ENCODE assay signal across 9 cellular contexts in the genomic region with DNA sequence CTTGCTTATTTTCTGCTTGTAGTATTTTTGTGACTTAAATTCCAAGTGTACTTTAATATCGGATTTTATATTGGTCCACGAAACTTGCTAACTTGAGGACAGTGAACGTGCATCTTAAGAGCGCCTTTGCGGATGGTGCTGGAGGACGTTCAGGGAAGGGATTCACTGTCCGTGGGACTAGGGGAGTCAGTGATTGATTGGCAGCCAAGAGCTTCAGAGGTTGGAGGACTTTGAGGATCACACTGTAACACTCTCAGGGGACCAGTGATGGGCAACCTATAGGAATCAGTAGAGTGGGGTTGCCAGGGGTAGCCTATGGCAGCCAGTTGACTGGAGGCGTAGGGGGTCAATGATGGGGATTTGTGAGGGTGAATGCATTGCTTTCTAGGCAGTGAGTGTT. TPM values are rescaled to one million over a fixed set of nuclear protein-coding genes. Genes with fewer than 3 reads are reported as not detected.
DNase-seq lines count a peak whose midpoint lies in the region; FAIRE-seq and TF ChIP-seq lines count a peak whose summit lies in the region.
"Had no signal": no experiment of that assay in that cellular context is flagged by ENCODE, and none has a peak within 500 bp of the region (broad histone marks: within the 10 kb centered on the region; RNA-seq: fewer than 3 reads in every experiment).

No MANE protein-coding gene starts in this region.

- FAIRE-seq in endothelial cell of umbilical vein (lab: Jason Lieb, UNC): no peak

- H3K9ac ChIP-seq in OCI-LY1 (ENCODE audit: low read length) (peak overlapping the region; percentile 67), endothelial cell of umbilical vein (replicated peaks; ENCODE audit: extremely low read depth, insufficient read depth, low read length) (peak overlapping the region; percentile 81)

- H4K20me1 ChIP-seq in OCI-LY1 (ENCODE audit: insufficient read depth, low read length) (no peaks in the 10 kb centered on the region), endothelial cell of umbilical vein (replicated peaks; ENCODE audit: control insufficient read depth, extremely low read depth, insufficient read depth, low read length) (no peaks in the 10 kb centered on the region)

- no peak for TF ChIP-seq POLR2A in endothelial cell of umbilical vein (IDR thresholded peaks at IDR 0.05; ENCODE audit: low read depth, low read length)

- H3K9me1 ChIP-seq in endothelial cell of umbilical vein (replicated peaks; ENCODE audit: control insufficient read depth, extremely low read depth, insufficient read depth, low read length): no peaks in the 10 kb centered on the region

- intact Hi-C loops in endothelial cell of umbilical vein (cut with micrococcal nuclease): loop anchor here (1.0 to 10.0 kb wide), 3 partner anchors 23 to 177 kb away; no protein-coding TSS in a partner anchor

- H3F3A ChIP-seq in OCI-LY1 (ENCODE audit: insufficient read depth, low read length): no peaks in the 10 kb centered on the region

- H3K9me2 ChIP-seq in OCI-LY1 (ENCODE audit: low read depth, low read length): no peaks in the 10 kb centered on the region

- H3K4me3 ChIP-seq in OCI-LY1 (ENCODE audit: low read depth, low read length, poor library complexity, severe bottlenecking) (peak overlapping the region; percentile 83), endothelial cell of umbilical vein (replicated peaks in 1 of 3; ENCODE audit: insufficient read depth in 1 of 3, low read depth in 1 of 3, low read length in 3 of 3) (peak overlapping the region; percentile 49 to 85 (median 53)), neuron (ENCODE audit: low read length) (peak overlapping the region; percentile 62)

- POLR2A ChIA-PET in endothelial cell of umbilical vein (lab: Charles Lee): no interaction called here

- CTCF ChIA-PET in endothelial cell of umbilical vein (lab: Charles Lee): interaction anchor here (0.9 to 1.4 kb wide), 8 partner anchors 24 to 232 kb away, joined by 3 to 8 read pairs (median 6); no protein-coding TSS in a partner anchor

- H3K36me3 ChIP-seq in OCI-LY1 (ENCODE audit: insufficient read depth, low read length): peaks cover 33% of the 10 kb centered on the region
- H3K36me3 ChIP-seq in endothelial cell of umbilical vein (ENCODE audit: control insufficient read depth in 2 of 2, extremely low read depth in 1 of 2, insufficient read depth in 2 of 2, low read length in 2 of 2): peaks cover 0 to 5% of the 10 kb centered on the region in 2 experiments
- H3K36me3 ChIP-seq in neuron (ENCODE audit: insufficient read depth, low read length): peaks cover 18% of the 10 kb centered on the region

- peak; percentile 9 for DNase-seq in COLO829 (ENCODE audit: low spot score)
- no peak for DNase-seq in endothelial cell of umbilical vein (ENCODE audit: low read depth, low spot score)
- no peak for DNase-seq in stimulated activated CD4-positive, alpha-beta T cell treated with anti-CD3 and anti-CD28 coated beads, Interleukin-15, amount 100 ng/mL, for 24 hours
- DNase-seq in anterior cingulate cortex (lab: John Stamatoyannopoulos, UW): no peak
- DNase-seq in cerebellum (ENCODE audit: low spot score): no peak
- DNase-seq in RPMI8226: no peak

- dilution Hi-C loops in endothelial cell of umbilical vein (cut with MboI; ENCODE audit: extremely low pct_ligation_motif_present, low sequenced_read_pairs): no loop called here

- H3K4me1 ChIP-seq in OCI-LY1 (ENCODE audit: insufficient read depth, low read length, severe bottlenecking) (peaks cover 20% of the 10 kb centered on the region), endothelial cell of umbilical vein (ENCODE audit: control insufficient read depth, extremely low read depth, insufficient read depth, low read length) (peaks cover 33% of the 10 kb centered on the region), neuron (ENCODE audit: insufficient read depth, low read length) (peaks cover 9% of the 10 kb centered on the region)

- TF ChIP-seq CTCF in OCI-LY1 (IDR thresholded peaks at IDR 0.05; ENCODE audit: low read length) (no peak), endothelial cell of umbilical vein (IDR thresholded peaks at IDR 0.05; ENCODE audit: extremely low read depth in 1 of 2, insufficient read depth in 1 of 2, low read depth in 1 of 2, low read length in 2 of 2) (no peak)

- no peaks in the 10 kb centered on the region for H3K27me3 ChIP-seq in OCI-LY1 (ENCODE audit: insufficient read depth, low read length)
- H3K27me3 ChIP-seq in endothelial cell of umbilical vein (ENCODE audit: control insufficient read depth in 2 of 2, insufficient read depth in 2 of 2, low read length in 2 of 2): peaks cover 6 to 23% of the 10 kb centered on the region in 2 experiments
- no peaks in the 10 kb centered on the region for H3K27me3 ChIP-seq in neuron (ENCODE audit: insufficient read depth, low read length)

- H2AFZ ChIP-seq in OCI-LY1 (ENCODE audit: low read length): no peak overlapping the region
- no peak overlapping the region for H2AFZ ChIP-seq in endothelial cell of umbilical vein (ENCODE audit: low read depth, low read length)
- peak overlapping the region; percentile 41 for H2AFZ ChIP-seq in neuron (ENCODE audit: low read depth, low read length)

- H3K27ac ChIP-seq in OCI-LY1 (ENCODE audit: low read depth, low read length, poor library complexity, severe bottlenecking) (no peak overlapping the region), endothelial cell of umbilical vein (ENCODE audit: insufficient read depth, low read depth, low read length) (peak overlapping the region; percentile 95)

- H3K9me3 ChIP-seq in OCI-LY1 (ENCODE audit: low read length): no peaks in the 10 kb centered on the region
- H3K9me3 ChIP-seq in endothelial cell of umbilical vein (replicated peaks; ENCODE audit: control insufficient read depth, insufficient read depth, low read length): no peaks in the 10 kb centered on the region
- H3K9me3 ChIP-seq in neuron (ENCODE audit: low read length): no peaks in the 10 kb centered on the region

- peaks cover 4% of the 10 kb centered on the region; the same call in 1 of the 2 replicates for H3K79me2 ChIP-seq in OCI-LY1 (ENCODE audit: insufficient read depth, low read length)
- H3K79me2 ChIP-seq in endothelial cell of umbilical vein (ENCODE audit: control insufficient read depth, insufficient read depth, low read length): peaks cover 36% of the 10 kb centered on the region

- BruUV-seq in endothelial cell of umbilical vein (replicated peaks; lab: Mats Ljungman, UMichigan): no TSS peak

- peak overlapping the region; percentile 98 for H3K4me2 ChIP-seq in OCI-LY1 (ENCODE audit: low read length)
- H3K4me2 ChIP-seq in endothelial cell of umbilical vein (ENCODE audit: insufficient read depth, low read length): peak overlapping the region; percentile 96

TF ChIP-seq in endothelial cell of umbilical vein, 7 proteins besides CTCF, POLR2A, EP300 and RAD21:
- TF ChIP-seq, protein P1, sequence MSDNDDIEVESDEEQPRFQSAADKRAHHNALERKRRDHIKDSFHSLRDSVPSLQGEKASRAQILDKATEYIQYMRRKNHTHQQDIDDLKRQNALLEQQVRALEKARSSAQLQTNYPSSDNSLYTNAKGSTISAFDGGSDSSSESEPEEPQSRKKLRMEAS (IDR thresholded peaks at IDR 0.05; ENCODE audit: insufficient read depth, insufficient read length): no peak
- no peak for TF ChIP-seq EZH2 (IDR thresholded peaks at IDR 0.05; ENCODE audit: borderline replicate concordance, low read depth, low read length, severe bottlenecking)
- TF ChIP-seq GATA2 (IDR thresholded peaks at IDR 0.05; ENCODE audit: insufficient read depth, insufficient read length, low read depth, low read length): no peak
- no peak for TF ChIP-seq FOS (IDR thresholded peaks at IDR 0.05; ENCODE audit: borderline replicate concordance, insufficient read depth, low read length)
- TF ChIP-seq JUN (IDR thresholded peaks at IDR 0.05; ENCODE audit: borderline replicate concordance, insufficient read depth, insufficient read length, low read depth): no peak
- no peak for TF ChIP-seq POLR2AphosphoS5 (IDR thresholded peaks at IDR 0.05; ENCODE audit: insufficient read depth, low read depth, low read length)
- no peak for TF ChIP-seq MYC (IDR thresholded peaks at IDR 0.05; ENCODE audit: low read depth, low read length)

RNA-seq across cellular contexts. Expression of a gene that starts 0.5 kb away (rescaled TPM):
- total RNA-seq in endothelial cell of umbilical vein: 16.5 and 21.4 TPM in 2 replicates
- 3.8 and 4.9 TPM in 2 replicates for polyA plus RNA-seq in endothelial cell of umbilical vein
- 5.2 and 5.9 TPM in 2 replicates for polyA plus RNA-seq in endothelial cell of umbilical vein (2011; cell fraction: cytosol; rRNA removed)
- polyA plus RNA-seq in endothelial cell of umbilical vein (2011; cell fraction: nucleus; rRNA removed): 24.7 and 27.6 TPM in 2 replicates
- polyA plus RNA-seq in endothelial cell of umbilical vein (2012): 22.4 and 31.8 TPM in 2 replicates
- polyA minus RNA-seq in endothelial cell of umbilical vein: 12.6 and 18.0 TPM in 2 replicates
- 3.1 TPM for polyA minus RNA-seq in endothelial cell of umbilical vein (2011; cell fraction: cytosol; rRNA and poly(A)+ RNA removed)
- 19.1 and 27.7 TPM in 2 replicates for polyA minus RNA-seq in endothelial cell of umbilical vein (2011; cell fraction: nucleus; rRNA and poly(A)+ RNA removed)
- total RNA-seq in cerebellum: 9.0 TPM

RNA-seq across cellular contexts. Expression of a gene that starts 40.1 kb away (rescaled TPM):
- total RNA-seq in endothelial cell of umbilical vein (not detected in 2 replicates), cerebellum (not detected)
- polyA plus RNA-seq in endothelial cell of umbilical vein: not detected in 2 replicates
- not detected in 2 replicates for polyA plus RNA-seq in endothelial cell of umbilical vein (2011; cell fraction: cytosol; rRNA removed)
- not detected in 2 replicates for polyA plus RNA-seq in endothelial cell of umbilical vein (2011; cell fraction: nucleus; rRNA removed)
- polyA plus RNA-seq in endothelial cell of umbilical vein (2012): not detected in 2 replicates
- polyA minus RNA-seq in endothelial cell of umbilical vein: not detected in 2 replicates
- not detected for polyA minus RNA-seq in endothelial cell of umbilical vein (2011; cell fraction: cytosol; rRNA and poly(A)+ RNA removed)
- polyA minus RNA-seq in endothelial cell of umbilical vein (2011; cell fraction: nucleus; rRNA and poly(A)+ RNA removed): not detected in 2 replicates
- total RNA-seq: HT1080 had no signal

RNA-seq across cellular contexts. Expression of a gene that starts 58.6 kb away (rescaled TPM):
- total RNA-seq in endothelial cell of umbilical vein (not detected in 2 replicates), cerebellum (0.27 TPM)
- polyA plus RNA-seq in endothelial cell of umbilical vein: not detected in 2 replicates
- not detected in 2 replicates for polyA plus RNA-seq in endothelial cell of umbilical vein (2011; cell fraction: cytosol; rRNA removed)
- not detected in 2 replicates for polyA plus RNA-seq in endothelial cell of umbilical vein (2011; cell fraction: nucleus; rRNA removed)
- polyA plus RNA-seq in endothelial cell of umbilical vein (2012): not detected in 2 replicates
- not detected in 2 replicates for polyA minus RNA-seq in endothelial cell of umbilical vein
- polyA minus RNA-seq in endothelial cell of umbilical vein (2011; cell fraction: cytosol; rRNA and poly(A)+ RNA removed): not detected
- polyA minus RNA-seq in endothelial cell of umbilical vein (2011; cell fraction: nucleus; rRNA and poly(A)+ RNA removed): not detected in 2 replicates
- total RNA-seq: HT1080 had no signal
